Comparison of ENCODE assay signal across 1 cellular context in genomic region chr10:102752934-102753664, GRCh38.
TF ChIP-seq lines count a peak whose summit lies in the region.

No MANE protein-coding gene starts in this region.

TF ChIP-seq in IMR-90, 13 proteins besides CTCF, POLR2A, EP300 and RAD21:
- no peak; the same call in 1 of the 2 replicates for TF ChIP-seq FOS (IDR thresholded peaks at IDR 0.05; ENCODE audit: low read depth, low read length)
- TF ChIP-seq CHD1 (IDR thresholded peaks at IDR 0.05; ENCODE audit: low read depth, low read length) = 0 out of 2 replicates have a peak, but pooled peaks have one; percentile 75
- peak; percentile 58 for TF ChIP-seq SMC3 (IDR thresholded peaks at IDR 0.05; ENCODE audit: low read depth, low read length)
- peak; percentile 21; the same call in 1 of the 2 replicates for TF ChIP-seq MAZ (IDR thresholded peaks at IDR 0.05; ENCODE audit: borderline replicate concordance, low read depth, low read length)
- no peak for TF ChIP-seq RFX5 (IDR thresholded peaks at IDR 0.05; ENCODE audit: low read depth, low read length)
- peak; percentile 17; the same call in 1 of the 2 replicates for TF ChIP-seq BHLHE40 (IDR thresholded peaks at IDR 0.05; ENCODE audit: low read depth, low read length)
